20 cellular contexts compared by ENCODE assay signal in genomic region chrX:103531002-103531401, GRCh38. TPM values are rescaled to one million over a fixed set of nuclear protein-coding genes. Genes with fewer than 3 reads are reported as not detected.
A peak's percentile ranks its signal among the peaks of the same experiment; 100 is the strongest.
DNase-seq lines count a peak whose midpoint lies in the region; ATAC-seq and TF ChIP-seq lines count a peak whose summit lies in the region.
"Had no signal": no experiment of that assay in that cellular context is flagged by ENCODE, and none has a peak within 500 bp of the region (broad histone marks: within the 10 kb centered on the region; RNA-seq: fewer than 3 reads in every experiment).

No MANE protein-coding gene starts in this region.

- no peaks in the 10 kb centered on the region for H3K36me3 ChIP-seq in hepatocyte (replicated peaks; ENCODE audit: insufficient read depth, low read depth)
- H3K36me3 ChIP-seq in neural progenitor cell, result no peaks in the 10 kb centered on the region
- H3K36me3 ChIP-seq: adrenal gland, BE2C, heart right ventricle had no signal

- H3K4me1 ChIP-seq in hepatocyte (ENCODE audit: insufficient read depth), result peaks cover 11% of the 10 kb centered on the region
- no peaks in the 10 kb centered on the region for H3K4me1 ChIP-seq in neural progenitor cell
- H3K4me1 ChIP-seq: adrenal gland, BE2C, heart right ventricle had no signal

- no peaks in the 10 kb centered on the region for H4K20me1 ChIP-seq in hepatocyte (ENCODE audit: insufficient read depth, poor library complexity, severe bottlenecking)
- no peaks in the 10 kb centered on the region for H4K20me1 ChIP-seq in neural progenitor cell (ENCODE audit: low read depth)

- H3K79me2 ChIP-seq in hepatocyte (no peaks in the 10 kb centered on the region), neural progenitor cell (ENCODE audit: low read depth) (no peaks in the 10 kb centered on the region)

- no peaks in the 10 kb centered on the region for H3F3A ChIP-seq in neural progenitor cell (ENCODE audit: low read depth)

- CTCF ChIA-PET in AG04450 (lab: Charles Lee), result interaction anchor here (1.1 kb wide), 1 partner anchor 242 kb away, joined by 3 read pairs; no protein-coding TSS in a partner anchor

- 69% methylated on average over 6 of the region's 6 CpGs for WGBS in hepatocyte (ENCODE audit: low lambda C conversion rate, missing lambda C conversion rate)

- no peaks in the 10 kb centered on the region for H3K36me3 Mint-ChIP-seq in activated naive CD8-positive, alpha-beta T cell treated with anti-CD3 and anti-CD28 coated beads, Interleukin-2, amount 50 U/mL, for 24 hours (ENCODE audit: low read depth)
- no peaks in the 10 kb centered on the region for H3K36me3 Mint-ChIP-seq in neural progenitor cell

- H3K9ac ChIP-seq in neural progenitor cell, result no peak overlapping the region

- H3K4me3 Mint-ChIP-seq in activated naive CD8-positive, alpha-beta T cell treated with anti-CD3 and anti-CD28 coated beads, Interleukin-2, amount 50 U/mL, for 24 hours, result no peak overlapping the region
- H3K4me3 Mint-ChIP-seq in neural progenitor cell, result no peak overlapping the region
- H3K4me3 Mint-ChIP-seq: activated CD4-positive, alpha-beta memory T cell treated with anti-CD3 and anti-CD28 coated beads, Interleukin-2, amount 10 ng/mL, durations not matched to agents 7 days and 5 days; nephron progenitor cell; stimulated activated naive CD8-positive, alpha-beta T cell treated with anti-CD3 and anti-CD28 coated beads, Interleukin-15, amount 100 ng/mL, for 72 hours had no signal

- H3K4me3 ChIP-seq in AG04450 (ENCODE audit: low read depth, low read length), result no peak overlapping the region
- H3K4me3 ChIP-seq in hepatocyte, result no peak overlapping the region
- no peak overlapping the region for H3K4me3 ChIP-seq in neural progenitor cell
- H3K4me3 ChIP-seq: adrenal gland, heart right ventricle had no signal

- no peak for TF ChIP-seq CTCF in AG04450 (IDR thresholded peaks at IDR 0.05; ENCODE audit: low read depth, low read length)
- TF ChIP-seq CTCF in hepatocyte (IDR thresholded peaks at IDR 0.05; ENCODE audit: poor library complexity), result no peak
- no peak for TF ChIP-seq CTCF in neural progenitor cell (IDR thresholded peaks at IDR 0.05)

- peak overlapping the region; percentile 85 for H3K27ac ChIP-seq in AG04450 (ENCODE audit: low read depth, low read length)
- peak overlapping the region; percentile 47 for H3K27ac ChIP-seq in hepatocyte
- no peak overlapping the region for H3K27ac ChIP-seq in neural progenitor cell
- H3K27ac ChIP-seq: adrenal gland, heart right ventricle, HL-60, VCaP had no signal

- no peaks in the 10 kb centered on the region for H3K27me3 ChIP-seq in AG04450 (ENCODE audit: control insufficient read depth, insufficient read depth, low read length)
- no peaks in the 10 kb centered on the region for H3K27me3 ChIP-seq in hepatocyte
- peaks cover 6% of the 10 kb centered on the region for H3K27me3 ChIP-seq in neural progenitor cell
- H3K27me3 ChIP-seq: adrenal gland, BE2C had no signal

- POLR2A ChIA-PET in AG04450 (lab: Yijun Ruan, JAX), result no interaction called here

- H3K9me3 ChIP-seq in AG04450 (ENCODE audit: control insufficient read depth, insufficient read depth, low read length) (no peaks in the 10 kb centered on the region), hepatocyte (ENCODE audit: low read depth) (no peaks in the 10 kb centered on the region), neural progenitor cell (ENCODE audit: low read depth) (no peaks in the 10 kb centered on the region)
- H3K9me3 ChIP-seq: adrenal gland, BE2C, heart right ventricle had no signal

- no peak overlapping the region for H2AFZ ChIP-seq in hepatocyte
- H2AFZ ChIP-seq in neural progenitor cell (replicated peaks), result no peak overlapping the region

- H3K9me3 Mint-ChIP-seq in activated naive CD8-positive, alpha-beta T cell treated with anti-CD3 and anti-CD28 coated beads, Interleukin-2, amount 50 U/mL, for 24 hours, result no peaks in the 10 kb centered on the region
- H3K9me3 Mint-ChIP-seq in neural progenitor cell, result no peaks in the 10 kb centered on the region
- H3K9me3 Mint-ChIP-seq: activated CD4-positive, alpha-beta memory T cell treated with anti-CD3 and anti-CD28 coated beads, Interleukin-2, amount 10 ng/mL, durations not matched to agents 7 days and 5 days; nephron progenitor cell; stimulated activated naive CD8-positive, alpha-beta T cell treated with anti-CD3 and anti-CD28 coated beads, Interleukin-15, amount 100 ng/mL, for 72 hours had no signal

- peak overlapping the region; percentile 9 for H3K4me2 ChIP-seq in hepatocyte
- H3K4me2 ChIP-seq in neural progenitor cell, result no peak overlapping the region

- H3K9me2 ChIP-seq in hepatocyte (replicated peaks; ENCODE audit: insufficient read depth), result no peaks in the 10 kb centered on the region

- no peak overlapping the region for H3K27ac Mint-ChIP-seq in activated naive CD8-positive, alpha-beta T cell treated with anti-CD3 and anti-CD28 coated beads, Interleukin-2, amount 50 U/mL, for 24 hours
- H3K27ac Mint-ChIP-seq in neural progenitor cell, result no peak overlapping the region
- H3K27ac Mint-ChIP-seq: activated CD4-positive, alpha-beta memory T cell treated with anti-CD3 and anti-CD28 coated beads, Interleukin-2, amount 10 ng/mL, durations not matched to agents 7 days and 5 days; nephron progenitor cell; stimulated activated naive CD8-positive, alpha-beta T cell treated with anti-CD3 and anti-CD28 coated beads, Interleukin-15, amount 100 ng/mL, for 72 hours had no signal

- H3K4me1 Mint-ChIP-seq in activated naive CD8-positive, alpha-beta T cell treated with anti-CD3 and anti-CD28 coated beads, Interleukin-2, amount 50 U/mL, for 24 hours, result peaks cover 2% of the 10 kb centered on the region
- H3K4me1 Mint-ChIP-seq in neural progenitor cell, result peaks cover 5% of the 10 kb centered on the region

- ATAC-seq in HG03196 (IDR thresholded peaks at IDR 0.05; ENCODE audit: unreplicated experiment) (no peak), HG03097 (IDR thresholded peaks at IDR 0.05; ENCODE audit: low FRiP score, unreplicated experiment) (no peak)
- no peak for ATAC-seq in activated naive CD8-positive, alpha-beta T cell treated with anti-CD3 and anti-CD28 coated beads, Interleukin-2, amount 50 U/mL, for 24 hours
- ATAC-seq: heart right ventricle; stimulated activated naive CD8-positive, alpha-beta T cell treated with anti-CD3 and anti-CD28 coated beads, Interleukin-15, amount 100 ng/mL, for 72 hours had no signal

- H3K27me3 Mint-ChIP-seq in activated naive CD8-positive, alpha-beta T cell treated with anti-CD3 and anti-CD28 coated beads, Interleukin-2, amount 50 U/mL, for 24 hours, result no peaks in the 10 kb centered on the region
- peaks cover 2% of the 10 kb centered on the region for H3K27me3 Mint-ChIP-seq in neural progenitor cell (ENCODE audit: insufficient read depth, low read depth)
- H3K27me3 Mint-ChIP-seq: activated CD4-positive, alpha-beta memory T cell treated with anti-CD3 and anti-CD28 coated beads, Interleukin-2, amount 10 ng/mL, durations not matched to agents 7 days and 5 days had no signal

- DNase-seq in AG04450 (ENCODE audit: low read depth, low spot score) (peak; percentile 44), HCEC 1CT (peak; percentile 87), astrocyte of the hippocampus (ENCODE audit: low read depth, low spot score) (peak; percentile 30), hepatocyte (ENCODE audit: low spot score) (no peak), neural progenitor cell (ENCODE audit: low spot score) (no peak)
- DNase-seq in activated naive CD8-positive, alpha-beta T cell treated with anti-CD3 and anti-CD28 coated beads, Interleukin-2, amount 50 U/mL, for 24 hours, result no peak
- DNase-seq: activated CD4-positive, alpha-beta memory T cell treated with anti-CD3 and anti-CD28 coated beads, Interleukin-2, amount 10 ng/mL, durations not matched to agents 7 days and 5 days; adrenal gland; BE2C; heart right ventricle; KBM-7; NCI-H1105; NCI-H2227 treated with DMSO at 0.1 percent for 48 hours; nephron progenitor cell; RPMI8226; stimulated activated naive CD8-positive, alpha-beta T cell treated with anti-CD3 and anti-CD28 coated beads, Interleukin-15, amount 100 ng/mL, for 72 hours had no signal

RNA-seq across cellular contexts. Expression of gene RAB40A, which starts 11.7 kb away (rescaled TPM):
- polyA plus RNA-seq in AG04450 (2011; rRNA removed) (0.19 and 0.22 TPM in 2 replicates), hepatocyte (2.7 and 3.0 TPM in 2 replicates)
- polyA minus RNA-seq in AG04450 (2011; rRNA and poly(A)+ RNA removed), result 0.30 and 0.32 TPM in 2 replicates
- total RNA-seq in hepatocyte (3.0 and 3.5 TPM in 2 replicates), neural progenitor cell (ENCODE audit: low replicate concordance) (0.31 and 0.60 TPM in 2 replicates)

RNA-seq across cellular contexts. Expression of gene TCEAL4, which starts 54.3 kb away (rescaled TPM):
- polyA plus RNA-seq in AG04450 (2011; rRNA removed), result 36.2 and 43.9 TPM in 2 replicates
- 8.1 and 11.3 TPM in 2 replicates for polyA minus RNA-seq in AG04450 (2011; rRNA and poly(A)+ RNA removed)
- 84.2 and 94.4 TPM in 2 replicates for total RNA-seq in hepatocyte
- 171 and 213 TPM in 2 replicates for polyA plus RNA-seq in hepatocyte
- 40.3 and 48.7 TPM in 2 replicates for total RNA-seq in neural progenitor cell (ENCODE audit: low replicate concordance)

Comparison
In these comparisons a context has a peak if more than half of its experiments do, and no peak if none do; other contexts are left out.
1. DNase-seq: peak in AG04450 (single experiment), HCEC 1CT (single experiment) and astrocyte of the hippocampus (single experiment); none in hepatocyte (single experiment), activated naive CD8-positive, alpha-beta T cell treated with anti-CD3 and anti-CD28 coated beads, Interleukin-2, amount 50 U/mL, for 24 hours (single experiment) and neural progenitor cell (single experiment).